1 cellular context compared by ENCODE assay signal in the genomic region with DNA sequence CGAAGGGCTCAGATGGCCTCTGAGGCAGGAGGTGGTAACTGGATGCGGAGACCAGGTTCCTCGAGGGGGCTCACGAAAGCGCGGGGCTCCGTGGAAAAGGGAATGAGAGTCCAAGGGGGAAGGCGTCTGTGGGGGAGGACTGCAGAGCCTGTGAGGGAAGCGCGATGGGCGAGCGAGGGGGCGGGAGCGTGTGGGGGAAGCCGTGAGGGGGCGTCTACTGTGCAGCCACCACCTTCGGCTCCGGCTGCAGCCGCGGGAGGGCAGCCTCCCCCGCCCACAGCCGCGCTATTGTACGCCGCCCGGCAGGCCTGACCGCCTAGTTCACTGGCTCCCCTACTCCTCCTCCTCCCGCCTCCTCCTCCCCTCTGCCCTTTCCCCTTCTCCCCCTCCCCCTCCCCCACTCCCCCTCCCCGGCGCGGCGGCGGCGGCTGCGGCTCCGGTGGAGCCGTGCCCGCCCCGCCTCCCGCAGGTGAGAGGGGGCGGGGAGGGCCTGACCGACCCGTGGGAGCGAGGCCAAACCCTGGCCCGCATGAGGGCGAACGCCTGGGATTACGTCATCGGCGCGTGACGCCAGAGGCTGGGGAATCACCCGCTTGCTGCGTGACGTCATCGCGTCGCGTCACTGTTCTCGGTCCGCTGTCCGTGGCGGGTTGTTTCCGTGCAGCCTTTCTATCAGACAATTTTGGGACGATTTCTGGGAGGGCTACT.
TF ChIP-seq lines count a peak whose summit lies in the region.

Gene PAK1 (minus strand): TSS at position 294 of the 708 bp plus-strand sequence. CDS start 81,574 bp downstream, outside the sequence.

TF ChIP-seq in HEK293, 187 proteins besides CTCF, POLR2A, EP300 and RAD21 (continued from another document):
- TF ChIP-seq ZSCAN18 (tag by site-specific recombination; IDR thresholded peaks at IDR 0.05) = 0 out of 2 replicates have a peak, but pooled peaks have one; percentile 59
- TF ChIP-seq MYNN (tag by site-specific recombination; IDR thresholded peaks at IDR 0.05; ENCODE audit: borderline replicate concordance) = no peak
- peak; percentile 42; the same call in 1 of the 2 replicates for TF ChIP-seq OVOL3 (tag by site-specific recombination; IDR thresholded peaks at IDR 0.05)
- TF ChIP-seq ZXDB (tag by site-specific recombination; IDR thresholded peaks at IDR 0.05) = peak; percentile 69; the same call in 1 of the 2 replicates
- peak; percentile 60 for TF ChIP-seq SP2 (tag by site-specific recombination; IDR thresholded peaks at IDR 0.05)
- no peak for TF ChIP-seq SETDB1 (IDR thresholded peaks at IDR 0.05; ENCODE audit: insufficient read length, low read length)
- no peak for TF ChIP-seq ZNF571 (tag by site-specific recombination; IDR thresholded peaks at IDR 0.05)
- TF ChIP-seq ZNF335 (tag by site-specific recombination; conservative IDR thresholded peaks at IDR 0.05) = peak; percentile 92; the same call in 1 of the 2 replicates
- TF ChIP-seq ZNF248 (tag by site-specific recombination; IDR thresholded peaks at IDR 0.05) = no peak
- TF ChIP-seq ZNF654 (tag by site-specific recombination; IDR thresholded peaks at IDR 0.05; ENCODE audit: low read depth) = no peak
- TF ChIP-seq ZNF24 (tag by site-specific recombination; IDR thresholded peaks at IDR 0.05) = peak; percentile 58; the same call in 1 of the 2 replicates
- TF ChIP-seq, protein P1, sequence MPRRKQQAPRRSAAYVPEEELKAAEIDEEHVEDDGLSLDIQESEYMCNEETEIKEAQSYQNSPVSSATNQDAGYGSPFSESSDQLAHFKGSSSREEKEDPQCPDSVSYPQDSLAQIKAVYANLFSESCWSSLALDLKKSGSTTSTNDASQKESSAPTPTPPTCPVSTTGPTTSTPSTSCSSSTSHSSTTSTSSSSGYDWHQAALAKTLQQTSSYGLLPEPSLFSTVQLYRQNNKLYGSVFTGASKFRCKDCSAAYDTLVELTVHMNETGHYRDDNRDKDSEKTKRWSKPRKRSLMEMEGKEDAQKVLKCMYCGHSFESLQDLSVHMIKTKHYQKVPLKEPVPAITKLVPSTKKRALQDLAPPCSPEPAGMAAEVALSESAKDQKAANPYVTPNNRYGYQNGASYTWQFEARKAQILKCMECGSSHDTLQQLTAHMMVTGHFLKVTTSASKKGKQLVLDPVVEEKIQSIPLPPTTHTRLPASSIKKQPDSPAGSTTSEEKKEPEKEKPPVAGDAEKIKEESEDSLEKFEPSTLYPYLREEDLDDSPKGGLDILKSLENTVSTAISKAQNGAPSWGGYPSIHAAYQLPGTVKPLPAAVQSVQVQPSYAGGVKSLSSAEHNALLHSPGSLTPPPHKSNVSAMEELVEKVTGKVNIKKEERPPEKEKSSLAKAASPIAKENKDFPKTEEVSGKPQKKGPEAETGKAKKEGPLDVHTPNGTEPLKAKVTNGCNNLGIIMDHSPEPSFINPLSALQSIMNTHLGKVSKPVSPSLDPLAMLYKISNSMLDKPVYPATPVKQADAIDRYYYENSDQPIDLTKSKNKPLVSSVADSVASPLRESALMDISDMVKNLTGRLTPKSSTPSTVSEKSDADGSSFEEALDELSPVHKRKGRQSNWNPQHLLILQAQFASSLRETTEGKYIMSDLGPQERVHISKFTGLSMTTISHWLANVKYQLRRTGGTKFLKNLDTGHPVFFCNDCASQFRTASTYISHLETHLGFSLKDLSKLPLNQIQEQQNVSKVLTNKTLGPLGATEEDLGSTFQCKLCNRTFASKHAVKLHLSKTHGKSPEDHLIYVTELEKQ (tag by site-specific recombination; IDR thresholded peaks at IDR 0.05; ENCODE audit: borderline replicate concordance) = peak; percentile 72; the same call in 1 of the 2 replicates
- TF ChIP-seq YY2 (tag by site-specific recombination; IDR thresholded peaks at IDR 0.05) = no peak
- TF ChIP-seq ZSCAN16 (tag by site-specific recombination; IDR thresholded peaks at IDR 0.05) = no peak; the same call in 1 of the 2 replicates
- TF ChIP-seq ZBTB8A (tag by site-specific recombination; IDR thresholded peaks at IDR 0.05) = peak; percentile 58
- peak; percentile 56 for TF ChIP-seq HIC1 (tag by site-specific recombination; IDR thresholded peaks at IDR 0.05)
- peak; percentile 52; the same call in 1 of the 2 replicates for TF ChIP-seq KLF10 (tag by site-specific recombination; IDR thresholded peaks at IDR 0.05)
- no peak for TF ChIP-seq ZNF146 (tag by site-specific recombination; IDR thresholded peaks at IDR 0.05)
- TF ChIP-seq KLF16 (tag by site-specific recombination; IDR thresholded peaks at IDR 0.05) = 0 out of 2 replicates have a peak, but pooled peaks have one; percentile 19
- TF ChIP-seq, protein P2, sequence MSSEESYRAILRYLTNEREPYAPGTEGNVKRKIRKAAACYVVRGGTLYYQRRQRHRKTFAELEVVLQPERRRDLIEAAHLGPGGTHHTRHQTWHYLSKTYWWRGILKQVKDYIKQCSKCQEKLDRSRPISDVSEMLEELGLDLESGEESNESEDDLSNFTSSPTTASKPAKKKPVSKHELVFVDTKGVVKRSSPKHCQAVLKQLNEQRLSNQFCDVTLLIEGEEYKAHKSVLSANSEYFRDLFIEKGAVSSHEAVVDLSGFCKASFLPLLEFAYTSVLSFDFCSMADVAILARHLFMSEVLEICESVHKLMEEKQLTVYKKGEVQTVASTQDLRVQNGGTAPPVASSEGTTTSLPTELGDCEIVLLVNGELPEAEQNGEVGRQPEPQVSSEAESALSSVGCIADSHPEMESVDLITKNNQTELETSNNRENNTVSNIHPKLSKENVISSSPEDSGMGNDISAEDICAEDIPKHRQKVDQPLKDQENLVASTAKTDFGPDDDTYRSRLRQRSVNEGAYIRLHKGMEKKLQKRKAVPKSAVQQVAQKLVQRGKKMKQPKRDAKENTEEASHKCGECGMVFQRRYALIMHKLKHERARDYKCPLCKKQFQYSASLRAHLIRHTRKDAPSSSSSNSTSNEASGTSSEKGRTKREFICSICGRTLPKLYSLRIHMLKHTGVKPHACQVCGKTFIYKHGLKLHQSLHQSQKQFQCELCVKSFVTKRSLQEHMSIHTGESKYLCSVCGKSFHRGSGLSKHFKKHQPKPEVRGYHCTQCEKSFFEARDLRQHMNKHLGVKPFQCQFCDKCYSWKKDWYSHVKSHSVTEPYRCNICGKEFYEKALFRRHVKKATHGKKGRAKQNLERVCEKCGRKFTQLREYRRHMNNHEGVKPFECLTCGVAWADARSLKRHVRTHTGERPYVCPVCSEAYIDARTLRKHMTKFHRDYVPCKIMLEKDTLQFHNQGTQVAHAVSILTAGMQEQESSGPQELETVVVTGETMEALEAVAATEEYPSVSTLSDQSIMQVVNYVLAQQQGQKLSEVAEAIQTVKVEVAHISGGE (tag by site-specific recombination; conservative IDR thresholded peaks at IDR 0.05; ENCODE audit: low read depth) = peak; percentile 33; the same call in 1 of the 2 replicates
- TF ChIP-seq ZNF302 (tag by site-specific recombination; IDR thresholded peaks at IDR 0.05; ENCODE audit: low read depth) = no peak
- no peak for TF ChIP-seq ZNF548 (tag by site-specific recombination; IDR thresholded peaks at IDR 0.05)
